In the genomic region with DNA sequence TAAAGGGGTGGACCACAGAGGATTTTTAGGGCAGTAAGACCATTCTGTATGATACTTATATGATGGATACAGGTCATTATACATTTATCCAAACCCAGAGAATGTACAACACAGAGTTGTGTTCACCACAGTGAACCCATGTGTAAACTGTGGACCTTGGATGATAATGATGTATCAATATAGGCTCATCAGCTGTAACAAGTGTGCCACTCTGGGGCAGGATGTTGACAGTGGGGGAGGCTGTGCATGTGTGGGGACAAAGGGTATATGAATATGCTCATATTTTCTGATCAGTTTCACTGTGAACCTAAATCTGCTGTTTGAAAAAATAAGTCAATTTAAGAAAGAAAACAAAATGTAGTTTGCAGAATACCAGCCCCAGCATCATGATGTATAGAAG, we compare ENCODE assay signal across 27 cellular contexts.
"Had no signal": no experiment of that assay in that cellular context is flagged by ENCODE, and none has a peak within 500 bp of the region (broad histone marks: within the 10 kb centered on the region; RNA-seq: fewer than 3 reads in every experiment).

No MANE protein-coding gene starts in this region.

- ATAC-seq: stimulated activated effector memory CD8-positive, alpha-beta T cell treated with anti-CD3 and anti-CD28 coated beads, Interleukin-12 subunit alpha, Interleukin-12 subunit beta, amount 100 ng/mL, for 72 hours; stimulated activated memory B cell treated with anti-CD40 and anti-IgM and Interleukin-4, amounts not matched to agents 10 μg/mL and 1 μg/mL and 100 μg/mL, for 72 hours; stimulated activated naive B cell treated with anti-CD40 and anti-IgM and Interleukin-4, amounts not matched to agents 10 μg/mL and 1 μg/mL and 100 μg/mL, for 72 hours; stimulated activated naive CD8-positive, alpha-beta T cell treated with anti-CD3 and anti-CD28 coated beads, Interleukin-15, amount 100 ng/mL, for 72 hours; stimulated activated naive CD8-positive, alpha-beta T cell treated with anti-CD3 and anti-CD28 coated beads, Interleukin-15, Interleukin-2, amounts not matched to agents 100 U/mL and 50 U/mL, for 24 hours; upper lobe of right lung had no signal

- DNase-seq: stimulated activated CD4-positive, alpha-beta T cell treated with anti-CD3 and anti-CD28 coated beads, Interleukin-2, amount 100 ng/mL, for 48 hours; stimulated activated CD4-positive, alpha-beta T cell treated with anti-CD3 and anti-CD28 coated beads, Interleukin-4, amount 100 ng/mL, for 1 hour; stimulated activated CD4-positive, alpha-beta T cell treated with anti-CD3 and anti-CD28 coated beads, Interleukin-4, amount 100 ng/mL, for 24 hours; stimulated activated CD4-positive, alpha-beta T cell treated with anti-CD3 and anti-CD28 coated beads, Interleukin-4, amount 100 ng/mL, for 4 hours; stimulated activated CD8-positive, alpha-beta memory T cell treated with anti-CD3 and anti-CD28 coated beads, Interleukin-4, amount 100 ng/mL, for 48 hours; stimulated activated naive B cell treated with anti-CD40 and anti-IgM and Interleukin-4, amounts not matched to agents 10 μg/mL and 1 μg/mL and 100 μg/mL, for 72 hours; stimulated activated naive CD4-positive, alpha-beta T cell; stimulated activated naive CD4-positive, alpha-beta T cell treated with Interleukin-2 at 50 U/mL for 16 hours; stimulated activated naive CD8-positive, alpha-beta T cell treated with anti-CD3 and anti-CD28 coated beads, Interleukin-15, amount 100 ng/mL, for 72 hours; stimulated activated naive CD8-positive, alpha-beta T cell treated with anti-CD3 and anti-CD28 coated beads, Interleukin-15, Interleukin-2, amounts not matched to agents 100 U/mL and 50 U/mL, for 24 hours; stomach; substantia nigra; testis; thyroid gland; tibial artery; transverse colon; trophoblast cell; upper lobe of left lung; upper lobe of right lung; uterus had no signal

- H3K27me3 ChIP-seq: suprapubic skin, testis, thyroid gland, upper lobe of left lung, upper lobe of right lung, uterus, vagina had no signal

- FAIRE-seq: urothelium cell line had no signal

- H3K27ac ChIP-seq: stomach, suprapubic skin, testis, thoracic aorta, thyroid gland, tibial artery, tibial nerve, transverse colon, upper lobe of left lung, upper lobe of right lung, uterus, vagina had no signal

- H3K4me3 ChIP-seq: stomach, suprapubic skin, testis, thoracic aorta, thyroid gland, tibial artery, tibial nerve, transverse colon, upper lobe of left lung, upper lobe of right lung, uterus, vagina had no signal

- H3K36me3 ChIP-seq: stomach, suprapubic skin, thoracic aorta, thyroid gland, tibial artery, tibial nerve, transverse colon, upper lobe of left lung, upper lobe of right lung, uterus, vagina had no signal

- H3K9me3 ChIP-seq: suprapubic skin, testis, thoracic aorta, thyroid gland, tibial artery, transverse colon, upper lobe of right lung, uterus, vagina had no signal

- H3K4me1 ChIP-seq: stomach, suprapubic skin, testis, thyroid gland, tibial artery, tibial nerve, transverse colon, upper lobe of left lung, upper lobe of right lung, uterus, vagina had no signal
